In genomic region chr17:64133546-64134215, GRCh38 we compare ENCODE assay signal across 9 cellular contexts. TPM values are rescaled to one million over a fixed set of nuclear protein-coding genes. Genes with fewer than 3 reads are reported as not detected.
DNase-seq lines count a peak whose midpoint lies in the region; ATAC-seq, FAIRE-seq and TF ChIP-seq lines count a peak whose summit lies in the region.
"Had no signal": no experiment of that assay in that cellular context is flagged by ENCODE, and none has a peak within 500 bp of the region (broad histone marks: within the 10 kb centered on the region; RNA-seq: fewer than 3 reads in every experiment).

No MANE protein-coding gene starts in this region.

- ATAC-seq in activated CD4-positive, CD25-positive, alpha-beta regulatory T cell treated with anti-CD3 and anti-CD28 coated beads, Interleukin-2, amount 50 U/mL, for 24 hours = no peak
- no peak for ATAC-seq in GM19397 (IDR thresholded peaks at IDR 0.05; ENCODE audit: unreplicated experiment)

- H3K27ac ChIP-seq in keratinocyte (ENCODE audit: control insufficient read depth, insufficient read depth, low read length) (no peak overlapping the region), vagina (peak overlapping the region; percentile 89)
- H3K27ac ChIP-seq: skin epidermis had no signal

- DNase-seq in D721Med (ENCODE audit: insufficient read length, low spot score) (peak; percentile 50), HCEC 1CT (peak; percentile 64), NCI-H524 (lab: John Stamatoyannopoulos, UW) (peak; percentile 53 to 79), amniotic stem cell (lab: John Stamatoyannopoulos, UW) (peak; percentile 76), keratinocyte (ENCODE audit: low read depth, low spot score) (no peak), vagina (ENCODE audit: extremely low spot score in 2 of 2) (peak in 1 of 2 donors; percentile 85)

- H3K4me2 ChIP-seq in keratinocyte (ENCODE audit: control insufficient read depth, extremely low read depth, insufficient read depth, low read depth, low read length) = no peak overlapping the region

- H3K4me1 ChIP-seq in keratinocyte (ENCODE audit: control insufficient read depth, extremely low read depth, insufficient read depth, low read length) = peaks cover 8% of the 10 kb centered on the region
- H3K4me1 ChIP-seq in vagina = peaks cover 17% of the 10 kb centered on the region

- peaks cover 12% of the 10 kb centered on the region for H3K79me2 ChIP-seq in keratinocyte (ENCODE audit: control insufficient read depth, insufficient read depth, low read length)

- no peak for TF ChIP-seq POLR2A in vagina (IDR thresholded peaks at IDR 0.05)

- H2AFZ ChIP-seq in keratinocyte (ENCODE audit: control insufficient read depth, low read length) = no peak overlapping the region

- FAIRE-seq in D721Med (lab: Jason Lieb, UNC) = no peak
- FAIRE-seq in keratinocyte (lab: Jason Lieb, UNC) = peak; percentile 67

- H3K9me3 ChIP-seq in keratinocyte (ENCODE audit: control insufficient read depth, low read depth, low read length) (no peaks in the 10 kb centered on the region), vagina (no peaks in the 10 kb centered on the region)

- H3K36me3 ChIP-seq in keratinocyte (ENCODE audit: control insufficient read depth in 2 of 2, extremely low read depth in 1 of 2, insufficient read depth in 2 of 2, low read length in 2 of 2) = no peaks in the 10 kb centered on the region
- H3K36me3 ChIP-seq in vagina = no peaks in the 10 kb centered on the region

- no peak overlapping the region for H3K9ac ChIP-seq in keratinocyte (ENCODE audit: control insufficient read depth, extremely low read depth, insufficient read depth, low read length)

- no peaks in the 10 kb centered on the region for H3K27me3 ChIP-seq in keratinocyte (ENCODE audit: control insufficient read depth, extremely low read depth, insufficient read depth, low read length)
- no peaks in the 10 kb centered on the region for H3K27me3 ChIP-seq in vagina

- peak; percentile 92 for TF ChIP-seq CTCF in D721Med (IDR thresholded peaks at IDR 0.05; ENCODE audit: insufficient read depth, missing control alignments)
- peak; percentile 43 to 67 (median 56) for TF ChIP-seq CTCF in keratinocyte (optimal IDR thresholded peaks at IDR 0.05 in 1 of 3, IDR thresholded peaks at IDR 0.05 in 1 of 3, conservative IDR thresholded peaks at IDR 0.05 in 1 of 3; ENCODE audit: extremely low read depth in 1 of 3, insufficient read depth in 2 of 3, low read length in 3 of 3)
- peak; percentile 33 to 74 (median 38) for TF ChIP-seq CTCF in vagina (IDR thresholded peaks at IDR 0.05)

- H3K4me3 ChIP-seq in keratinocyte (ENCODE audit: control insufficient read depth in 2 of 3, extremely low read depth in 1 of 3, insufficient read depth in 2 of 3, low read depth in 1 of 3, low read length in 3 of 3) (no peak overlapping the region), vagina (no peak overlapping the region)
- H3K4me3 ChIP-seq: skin epidermis had no signal

- intact Hi-C loops in vagina (cut with DNase I) = loop anchor here (2.0 to 10.0 kb wide), 3 partner anchors 71 to 219 kb away; partner anchors contain the start of genes CSHL1 and GH1

- H4K20me1 ChIP-seq in keratinocyte (ENCODE audit: control insufficient read depth, extremely low read depth, insufficient read depth, low read length) = no peaks in the 10 kb centered on the region

- dilution Hi-C loops in keratinocyte (cut with MboI; ENCODE audit: extremely low pct_ligation_motif_present, low sequenced_read_pairs) = no loop called here

- H3K9me1 ChIP-seq in keratinocyte (ENCODE audit: control insufficient read depth, extremely low read depth, insufficient read depth, low read length) = no peaks in the 10 kb centered on the region

RNA-seq across cellular contexts. Expression of gene ERN1, which starts 3.7 kb away (rescaled TPM):
- 5.4 to 7.1 TPM (median 7.1 TPM) in 3 replicates for polyA plus RNA-seq in keratinocyte
- 3.6 TPM for polyA plus RNA-seq in keratinocyte (2011; ENCODE audit: low read depth)
- polyA plus RNA-seq in keratinocyte (2011; cell fraction: cytosol; rRNA removed) = 3.5 and 5.0 TPM in 2 replicates
- 23.0 and 26.6 TPM in 2 replicates for polyA plus RNA-seq in keratinocyte (2011; cell fraction: nucleus; rRNA removed)
- 4.8 and 10.7 TPM in 2 replicates for polyA plus RNA-seq in keratinocyte (2012; ENCODE audit: low replicate concordance)
- polyA minus RNA-seq in keratinocyte = 14.4 to 28.3 TPM (median 18.1 TPM) in 3 replicates
- 7.1 TPM for polyA minus RNA-seq in keratinocyte (2011; cell fraction: cytosol; rRNA and poly(A)+ RNA removed)
- polyA minus RNA-seq in keratinocyte (2011; cell fraction: nucleus; rRNA and poly(A)+ RNA removed) = 17.1 and 29.8 TPM in 2 replicates
- 31.4 TPM for total RNA-seq in vagina

Comparison
In these comparisons a context has a peak if more than half of its experiments do, and no peak if none do; other contexts are left out.
1. CTCF ChIP-seq: peak in every context shown above with its lines; median percentile 92 in D721Med; 56 in keratinocyte; 38 in vagina.